10 cellular contexts compared by ENCODE assay signal in the genomic region with DNA sequence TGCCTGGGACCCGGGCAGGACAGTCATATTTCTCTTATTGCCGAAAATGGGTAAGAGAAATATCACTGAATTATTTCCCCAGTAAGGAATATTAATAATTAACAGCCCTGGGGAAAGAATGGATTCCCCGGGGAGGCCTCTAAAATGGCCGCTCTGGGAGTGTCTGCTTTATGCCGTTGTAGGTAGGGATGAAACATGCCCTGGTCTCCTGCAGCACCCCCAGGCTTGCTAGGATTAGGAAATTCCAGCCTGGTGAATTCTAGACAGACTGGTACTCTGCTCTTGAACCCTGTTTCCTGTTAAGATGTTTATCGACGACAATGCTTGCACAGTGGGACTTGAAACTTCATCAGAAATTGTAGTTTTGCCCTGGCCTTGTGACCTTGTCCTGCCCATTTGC. TPM values are rescaled to one million over a fixed set of nuclear protein-coding genes. Genes with fewer than 3 reads are reported as not detected.
A peak's percentile ranks its signal among the peaks of the same experiment; 100 is the strongest.
DNase-seq lines count a peak whose midpoint lies in the region; ATAC-seq, FAIRE-seq and TF ChIP-seq lines count a peak whose summit lies in the region.
"Not testable (repeated sequence)": the region's sequence is repeated elsewhere in the genome, so short reads cannot be mapped to it uniquely, and the experiment has no call there.
"Had no signal": no experiment of that assay in that cellular context is flagged by ENCODE, and none has a peak within 500 bp of the region (broad histone marks: within the 10 kb centered on the region; RNA-seq: fewer than 3 reads in every experiment).

No MANE protein-coding gene starts in this region.

- H3K9me1 ChIP-seq in K562 (ENCODE audit: control insufficient read depth, insufficient read depth, low read length): not testable (repeated sequence)

- WGBS in K562 (ENCODE audit: insufficient coverage, low coverage, missing lambda C conversion rate): 49% methylated on average over 7 of the region's 7 CpGs

- POLR2A ChIA-PET in HEK293 (lab: Yijun Ruan, JAX); K562 (lab: Yijun Ruan, JAX): not testable (repeated sequence)

- TF ChIP-seq POLR2A in K562 (conservative IDR thresholded peaks at IDR 0.05): not testable (repeated sequence)

- not testable (repeated sequence) for H3K27me3 Mint-ChIP-seq in CD14-positive monocyte (ENCODE audit: low read depth in 3 of 3); activated naive CD4-positive, alpha-beta T cell treated with anti-CD3 and anti-CD28 coated beads, Interleukin-2, amount 50 U/mL, for 24 hours

- not testable (repeated sequence) for TF ChIP-seq CTCF in CD14-positive monocyte (IDR thresholded peaks at IDR 0.05); HEK293 (tag by site-specific recombination; IDR thresholded peaks at IDR 0.05); K562 (IDR thresholded peaks at IDR 0.05 in 2 of 3, conservative IDR thresholded peaks at IDR 0.05 in 1 of 3; ENCODE audit: insufficient read depth in 2 of 3, low read depth in 1 of 3, low read length in 3 of 3); neutrophil (IDR thresholded peaks at IDR 0.05)

- intact Hi-C loops in CD14-positive monocyte (cut with micrococcal nuclease); K562 (cut with micrococcal nuclease): not testable (repeated sequence)

- not testable (repeated sequence) for FAIRE-seq in K562 (lab: Jason Lieb, UNC)

- not testable (repeated sequence) for BruUV-seq in K562 (replicated peaks; lab: Mats Ljungman, UMichigan)

- not testable (repeated sequence) for H3K27ac ChIP-seq in HEK293 (ENCODE audit: extremely low read depth, low read depth, low read length); K562 (ENCODE audit: extremely low read depth, low read depth, low read length)
- H3K27ac ChIP-seq in neutrophil: peak overlapping the region; percentile 74

- peak overlapping the region; percentile 55 to 87 (median 70) for H3K27ac Mint-ChIP-seq in CD14-positive monocyte
- H3K27ac Mint-ChIP-seq in activated naive CD4-positive, alpha-beta T cell treated with anti-CD3 and anti-CD28 coated beads, Interleukin-2, amount 50 U/mL, for 24 hours: peak overlapping the region; percentile 61

- H4K20me1 ChIP-seq in K562 (replicated peaks; ENCODE audit: control insufficient read depth, insufficient read depth, low read length): not testable (repeated sequence)

- not testable (repeated sequence) for H3K4me2 ChIP-seq in K562 (ENCODE audit: insufficient read depth, low read length)

- not testable (repeated sequence) for H3K4me1 ChIP-seq in HEK293 (ENCODE audit: control insufficient read depth, insufficient read depth, low read length); K562 (replicated peaks in 1 of 2; ENCODE audit: control insufficient read depth in 2 of 2, insufficient read depth in 2 of 2, low read length in 2 of 2)
- peaks cover 69 to 94% of the 10 kb centered on the region in 2 experiments for H3K4me1 ChIP-seq in neutrophil (ENCODE audit: control insufficient read depth in 1 of 2, insufficient read depth in 1 of 2, low read depth in 1 of 2, low read length in 1 of 2)

- H3K4me3 Mint-ChIP-seq in CD14-positive monocyte; activated naive CD4-positive, alpha-beta T cell treated with anti-CD3 and anti-CD28 coated beads, Interleukin-2, amount 50 U/mL, for 24 hours: not testable (repeated sequence)

- H3K27me3 ChIP-seq in K562 (ENCODE audit: control insufficient read depth in 2 of 2, insufficient read depth in 2 of 2, low read length in 2 of 2); neutrophil: not testable (repeated sequence)

- TF ChIP-seq EP300 in K562 (IDR thresholded peaks at IDR 0.05; ENCODE audit: low read length): not testable (repeated sequence)

- CTCF ChIA-PET in HEK293 (lab: Yijun Ruan, JAX); K562 (lab: Yijun Ruan, JAX; ENCODE audit: low intra/inter-chr PET ratio): not testable (repeated sequence)

- not testable (repeated sequence) for H3K79me2 ChIP-seq in K562 (ENCODE audit: control insufficient read depth, insufficient read depth, low read length)

- not testable (repeated sequence) for H3K36me3 ChIP-seq in HEK293 (ENCODE audit: control insufficient read depth in 2 of 2, insufficient read depth in 1 of 2, low read length in 2 of 2); K562 (ENCODE audit: control insufficient read depth, insufficient read depth, low read length)
- peaks cover 51% of the 10 kb centered on the region for H3K36me3 ChIP-seq in neutrophil

- in situ Hi-C loops in K562 (cut with MboI): not testable (repeated sequence)

- peaks cover 0 to 10% (median 0%) of the 10 kb centered on the region in 7 donors for H3K9me3 Mint-ChIP-seq in CD14-positive monocyte
- not testable (repeated sequence) for H3K9me3 Mint-ChIP-seq in activated naive CD4-positive, alpha-beta T cell treated with anti-CD3 and anti-CD28 coated beads, Interleukin-2, amount 50 U/mL, for 24 hours

- not testable (repeated sequence) for H3K9me3 ChIP-seq in HEK293 (ENCODE audit: control insufficient read depth, insufficient read depth, low read depth, low read length); K562 (replicated peaks; ENCODE audit: control insufficient read depth, insufficient read depth, low read depth, low read length); neutrophil

- H3K9ac ChIP-seq in K562 (ENCODE audit: insufficient read depth in 1 of 2, low read depth in 2 of 2, low read length in 2 of 2): not testable (repeated sequence)

- H3K4me1 Mint-ChIP-seq in CD14-positive monocyte: peaks cover 60% of the 10 kb centered on the region
- not testable (repeated sequence) for H3K4me1 Mint-ChIP-seq in activated naive CD4-positive, alpha-beta T cell treated with anti-CD3 and anti-CD28 coated beads, Interleukin-2, amount 50 U/mL, for 24 hours

- not testable (repeated sequence) for H2AFZ ChIP-seq in K562 (ENCODE audit: low read depth, low read length)

- TF ChIP-seq RAD21 in K562 (CRISPR knock-in tag; conservative IDR thresholded peaks at IDR 0.05 in 1 of 2, IDR thresholded peaks at IDR 0.05 in 1 of 2): not testable (repeated sequence)

- H3K36me3 Mint-ChIP-seq in CD14-positive monocyte: peaks cover 17 to 42% of the 10 kb centered on the region in 2 donors
- not testable (repeated sequence) for H3K36me3 Mint-ChIP-seq in activated naive CD4-positive, alpha-beta T cell treated with anti-CD3 and anti-CD28 coated beads, Interleukin-2, amount 50 U/mL, for 24 hours

- not testable (repeated sequence) for H3K4me3 ChIP-seq in HEK293 (ENCODE audit: low read depth, low read length); K562; neutrophil (ENCODE audit: low read depth in 1 of 2, low read length in 1 of 2)

- ATAC-seq in K562: not testable (repeated sequence)

- DNase-seq in CD14-positive monocyte (ENCODE audit: low spot score); K562 (ENCODE audit: extremely low read depth in 1 of 4, low spot score in 3 of 4): not testable (repeated sequence)
- DNase-seq in ELF-1 (ENCODE audit: low read depth, low spot score): peak; percentile 0

TF ChIP-seq in HEK293, 187 proteins besides CTCF, POLR2A, EP300 and RAD21:
- peak; percentile 86 for TF ChIP-seq SETDB1 (IDR thresholded peaks at IDR 0.05; ENCODE audit: insufficient read length, low read length)
TF ChIP-seq in HEK293: peak in this region for 1; not testable (repeated sequence) for 186.

TF ChIP-seq in K562, 482 proteins besides CTCF, POLR2A, EP300 and RAD21 (continues in another document):
- TF ChIP-seq ZNF280A (IDR thresholded peaks at IDR 0.05; ENCODE audit: low read depth, partially characterized antibody) (peak; percentile 58), CBX3 (IDR thresholded peaks at IDR 0.05; ENCODE audit: borderline replicate concordance in 1 of 2, low read length in 2 of 2) (peak in 1 of 2 experiments; percentile 86; a peak in 2 of 3 replicates), TRIM28 (IDR thresholded peaks at IDR 0.05) (0 out of 2 replicates have a peak, but pooled peaks have one; percentile 25), CBX5 (IDR thresholded peaks at IDR 0.05; ENCODE audit: borderline replicate concordance, low read depth) (peak; percentile 83)

RNA-seq across cellular contexts. Expression of gene RGS18, which starts 6.7 kb away (rescaled TPM):
- polyA plus RNA-seq in CD14-positive monocyte: 10 to 100 TPM; 43.7 to 57.0 TPM
- total RNA-seq in K562 (2011; cell fraction: chromatin; rRNA removed; ENCODE audit: low replicate concordance): not detected in 2 replicates
- total RNA-seq in K562 (2011; cell fraction: nucleolus; rRNA removed): not detected in 2 replicates
- not detected in 2 replicates for total RNA-seq in K562 (2011; cell fraction: nucleoplasm; rRNA removed)
- total RNA-seq in K562 (2014; rRNA removed): not detected in 2 replicates
- 0.10 TPM in 1 of 2 replicates, not detected in the other for total RNA-seq in K562 (2014; rRNA removed; fragmentation: Illumina TruSeq; extraction: Trizol)
- 0.11 and 0.19 TPM in 2 replicates for total RNA-seq in K562 (2015; rRNA removed; fragmentation: Illumina TruSeq; extraction: Trizol)
- not detected in 2 replicates for total RNA-seq in K562 (2021)
- polyA plus RNA-seq in K562 (2011; rRNA removed): 0.06 TPM in 1 of 2 replicates, not detected in the other
- 0.03 TPM in 1 of 2 replicates, not detected in the other for polyA plus RNA-seq in K562 (2011; cell fraction: cytosol; rRNA removed)
- not detected in 2 replicates for polyA plus RNA-seq in K562 (2011; cell fraction: nucleus; rRNA removed)
- 0.07 and 0.09 TPM in 2 replicates for polyA plus RNA-seq in K562 (2012)
- 0.04 and 0.08 TPM in 2 replicates for polyA plus RNA-seq in K562 (2014; fragmentation: Illumina TruSeq; extraction: Trizol)
- polyA plus RNA-seq in K562 (2014; fragmentation: Nextera tagmentation; extraction: Ambion mirVana): under 1 TPM in 1 of 2 experiments, not detected in 1; 0.03 TPM
- not detected in 2 replicates for polyA plus RNA-seq in K562 (2014; rRNA removed)
- 0.12 TPM in 1 of 2 replicates, not detected in the other for polyA minus RNA-seq in K562 (2011; rRNA and poly(A)+ RNA removed)
- not detected in 2 replicates for polyA minus RNA-seq in K562 (2011; cell fraction: cytosol; rRNA and poly(A)+ RNA removed)
- 0.22 TPM in 1 of 2 replicates, not detected in the other for polyA minus RNA-seq in K562 (2011; cell fraction: nucleus; rRNA and poly(A)+ RNA removed)
- total RNA-seq: B cell, G401 had no signal
- polyA plus RNA-seq: A549, BJ had no signal

Comparison
In these comparisons a context has a peak if more than half of its experiments do, and no peak if none do; other contexts are left out.
1. RNA of gene RGS18, which starts 6.7 kb away (polyA plus RNA-seq): 43.7 to 57.0 TPM in CD14-positive monocyte; 0.03 to 0.09 TPM in K562; every median in the first group is over 10 times any median in the second.